In the genomic region with DNA sequence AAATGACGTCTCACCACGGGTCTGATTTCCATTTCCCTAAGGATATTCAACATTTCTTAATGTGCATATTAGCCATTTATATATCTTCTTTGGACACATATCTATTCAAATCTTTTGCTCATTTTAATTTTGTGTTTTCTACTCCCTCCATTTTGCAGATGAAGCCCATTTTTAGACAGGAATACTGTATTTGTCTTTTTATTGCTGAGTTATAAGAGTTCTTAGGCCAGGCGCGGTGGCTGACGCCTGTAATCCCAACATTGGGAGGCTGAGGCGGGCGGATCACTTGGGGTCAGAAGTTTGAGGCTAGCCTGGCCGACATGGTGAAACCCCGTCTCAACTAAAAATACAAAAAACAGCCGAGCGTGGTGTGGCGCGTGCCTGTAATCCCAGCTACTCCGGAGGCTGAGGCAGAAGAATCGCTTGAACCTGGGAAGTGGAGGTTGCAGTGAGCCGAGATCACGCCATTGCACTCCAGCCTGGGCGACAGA, we compare ENCODE assay signal across 7 cellular contexts. TPM values are rescaled to one million over a fixed set of nuclear protein-coding genes. Genes with fewer than 3 reads are reported as not detected.
DNase-seq lines count a peak whose midpoint lies in the region; ATAC-seq and TF ChIP-seq lines count a peak whose summit lies in the region.
"Not testable (repeated sequence)": the region's sequence is repeated elsewhere in the genome, so short reads cannot be mapped to it uniquely, and the experiment has no call there.

No MANE protein-coding gene starts in this region.

- not testable (repeated sequence) for H3K9ac ChIP-seq in liver (ENCODE audit: low read depth in 1 of 2, low read length in 2 of 2)

- H3K36me3 ChIP-seq in SJCRH30; liver (ENCODE audit: control insufficient read depth in 4 of 4, insufficient read depth in 3 of 4, low read depth in 1 of 4, low read length in 3 of 4): not testable (repeated sequence)

- H3K27ac Mint-ChIP-seq in activated naive CD4-positive, alpha-beta T cell treated with anti-CD3 and anti-CD28 coated beads, Interleukin-2, amount 50 U/mL, for 24 hours = peak overlapping the region; percentile 96

- H3K4me3 Mint-ChIP-seq in activated naive CD4-positive, alpha-beta T cell treated with anti-CD3 and anti-CD28 coated beads, Interleukin-2, amount 50 U/mL, for 24 hours = peak overlapping the region; percentile 99

- peaks cover 43% of the 10 kb centered on the region for H3K4me1 Mint-ChIP-seq in activated naive CD4-positive, alpha-beta T cell treated with anti-CD3 and anti-CD28 coated beads, Interleukin-2, amount 50 U/mL, for 24 hours

- WGBS in liver = 28% methylated on average over 18 of the region's 18 CpGs

- H3K4me1 ChIP-seq in SJCRH30 (peaks cover 19% of the 10 kb centered on the region), liver (ENCODE audit: control insufficient read depth in 4 of 4, insufficient read depth in 4 of 4, low read length in 3 of 4) (peaks cover 6 to 32% (median 22%) of the 10 kb centered on the region in 4 donors)

- peak; percentile 21 for ATAC-seq in HG03354 (IDR thresholded peaks at IDR 0.05; ENCODE audit: poor library complexity, severe bottlenecking, unreplicated experiment)

- not testable (repeated sequence) for H3K9me3 Mint-ChIP-seq in activated naive CD4-positive, alpha-beta T cell treated with anti-CD3 and anti-CD28 coated beads, Interleukin-2, amount 50 U/mL, for 24 hours

- H3K4me3 ChIP-seq in GM12875 (ENCODE audit: low read depth, low read length) (peak overlapping the region; percentile 23), SJCRH30 (peak overlapping the region; percentile 100), epithelial cell of proximal tubule (ENCODE audit: low read depth, low read length) (peak overlapping the region; percentile 99), liver (ENCODE audit: low read depth in 1 of 3, low read length in 3 of 3) (peak overlapping the region; percentile 77 to 99 (median 97)), retinal pigment epithelial cell (ENCODE audit: low read length) (peak overlapping the region; percentile 94)

- H3K27me3 ChIP-seq in SJCRH30; liver (ENCODE audit: control insufficient read depth in 4 of 4, insufficient read depth in 4 of 4, low read length in 3 of 4): not testable (repeated sequence)

- peak overlapping the region; percentile 94 for H3K27ac ChIP-seq in SJCRH30
- peak overlapping the region; percentile 97 to 100 for H3K27ac ChIP-seq in liver (ENCODE audit: low read depth in 1 of 2, low read length in 2 of 2)

- not testable (repeated sequence) for H3K27me3 Mint-ChIP-seq in activated naive CD4-positive, alpha-beta T cell treated with anti-CD3 and anti-CD28 coated beads, Interleukin-2, amount 50 U/mL, for 24 hours

- not testable (repeated sequence) for TF ChIP-seq RAD21 in liver (IDR thresholded peaks at IDR 0.05)

- DNase-seq in SJCRH30 = peak; percentile 16 to 25
- DNase-seq in epithelial cell of proximal tubule (ENCODE audit: low read depth); retinal pigment epithelial cell (ENCODE audit: low read depth): not testable (repeated sequence)

- TF ChIP-seq CTCF in GM12875 (IDR thresholded peaks at IDR 0.05; ENCODE audit: borderline replicate concordance, insufficient read depth, low read depth, low read length); epithelial cell of proximal tubule (conservative IDR thresholded peaks at IDR 0.05; ENCODE audit: low read depth, low read length); liver (IDR thresholded peaks at IDR 0.05; ENCODE audit: low read depth, low read length, missing input control); retinal pigment epithelial cell (conservative IDR thresholded peaks at IDR 0.05; ENCODE audit: low read depth, low read length): not testable (repeated sequence)

- H3K36me3 Mint-ChIP-seq in activated naive CD4-positive, alpha-beta T cell treated with anti-CD3 and anti-CD28 coated beads, Interleukin-2, amount 50 U/mL, for 24 hours = not testable (repeated sequence)

- H3K9me3 ChIP-seq in SJCRH30 (replicated peaks); liver (ENCODE audit: control insufficient read depth in 4 of 4, low read length in 3 of 4): not testable (repeated sequence)

RNA-seq across cellular contexts. Expression of gene ARCN1, which starts 0.6 kb away (rescaled TPM):
- total RNA-seq in SJCRH30 (2014; rRNA removed; shearing (Covaris generic)) = 135 and 143 TPM in 2 replicates
- total RNA-seq in epithelial cell of proximal tubule = 88.7 and 111 TPM in 2 replicates
- 10 to 100 TPM; 40.1 to 95.4 TPM for total RNA-seq in liver
- polyA plus RNA-seq in liver = 10 to 100 TPM; 36.7 to 63.5 TPM

RNA-seq across cellular contexts. Expression of gene IFT46, which starts 5.9 kb away (rescaled TPM):
- 16.0 and 17.2 TPM in 2 replicates for total RNA-seq in SJCRH30 (2014; rRNA removed; shearing (Covaris generic))
- 13.5 and 15.8 TPM in 2 replicates for total RNA-seq in epithelial cell of proximal tubule
- 1 to 10 TPM; 3.9 to 6.4 TPM for total RNA-seq in liver
- polyA plus RNA-seq in liver = 1 to 10 TPM; 3.9 to 4.6 TPM

RNA-seq across cellular contexts. Expression of gene PHLDB1, which starts 35.8 kb away (rescaled TPM):
- total RNA-seq in SJCRH30 (2014; rRNA removed; shearing (Covaris generic)) = 19.1 and 21.6 TPM in 2 replicates
- total RNA-seq in epithelial cell of proximal tubule (49.8 and 64.2 TPM in 2 replicates), liver (10 to 100 TPM in 1 of 2 donors, 1 to 10 TPM in 1; 6.8 to 15.4 TPM)
- polyA plus RNA-seq in liver = 1 to 10 TPM; 4.8 to 5.3 TPM

RNA-seq across cellular contexts. Expression of gene TMEM25, which starts 40.6 kb away (rescaled TPM):
- total RNA-seq in SJCRH30 (2014; rRNA removed; shearing (Covaris generic)) = 8.5 and 8.7 TPM in 2 replicates
- total RNA-seq in epithelial cell of proximal tubule (25.4 and 40.5 TPM in 2 replicates), liver (10 to 100 TPM in 1 of 2 donors, 1 to 10 TPM in 1; 7.6 to 19.9 TPM)
- polyA plus RNA-seq in liver = 1 to 10 TPM; 5.5 to 6.7 TPM

RNA-seq across cellular contexts. Expression of gene TTC36, which starts 44.4 kb away (rescaled TPM):
- total RNA-seq in SJCRH30 (2014; rRNA removed; shearing (Covaris generic)) = 0.47 TPM in 1 of 2 replicates, not detected in the other
- 1.6 TPM in 1 of 2 replicates, not detected in the other for total RNA-seq in epithelial cell of proximal tubule
- 10 to 100 TPM in 1 of 2 donors, 1 to 10 TPM in 1; 2.0 to 32.7 TPM for total RNA-seq in liver
- 10 to 100 TPM; 36.9 to 66.1 TPM for polyA plus RNA-seq in liver

Comparison
In these comparisons a context has a peak if more than half of its experiments do, and no peak if none do; other contexts are left out.
1. H3K4me3 ChIP-seq: peak in every context shown above with its lines; median percentile 100 in SJCRH30; 99 in epithelial cell of proximal tubule; 97 in liver; 94 in retinal pigment epithelial cell; 23 in GM12875.